In the genomic region with DNA sequence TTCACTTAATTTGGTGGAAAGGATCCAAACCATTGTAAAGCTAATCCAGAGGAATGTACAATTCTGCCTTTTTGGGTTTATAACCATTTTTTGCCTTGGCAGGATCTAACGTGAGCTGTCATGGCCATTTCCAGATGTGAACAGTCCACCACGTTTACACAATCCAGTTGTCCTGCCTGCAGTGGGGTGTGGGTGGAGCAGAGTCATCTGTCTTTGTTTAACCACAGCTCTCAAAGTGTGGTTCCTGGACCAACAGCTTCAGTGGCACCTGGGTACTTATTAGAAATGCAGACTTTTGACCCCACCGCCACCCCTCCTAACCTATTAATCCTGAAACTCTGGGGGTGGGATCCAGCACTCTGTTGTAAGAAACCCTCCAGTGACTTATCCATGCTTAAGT, we compare ENCODE assay signal across 1 cellular context.
TF ChIP-seq lines count a peak whose summit lies in the region.

No MANE protein-coding gene starts in this region.

TF ChIP-seq in GM23338, 12 proteins besides CTCF, POLR2A, EP300 and RAD21 (continued from another document):
- TF ChIP-seq, protein P1, sequence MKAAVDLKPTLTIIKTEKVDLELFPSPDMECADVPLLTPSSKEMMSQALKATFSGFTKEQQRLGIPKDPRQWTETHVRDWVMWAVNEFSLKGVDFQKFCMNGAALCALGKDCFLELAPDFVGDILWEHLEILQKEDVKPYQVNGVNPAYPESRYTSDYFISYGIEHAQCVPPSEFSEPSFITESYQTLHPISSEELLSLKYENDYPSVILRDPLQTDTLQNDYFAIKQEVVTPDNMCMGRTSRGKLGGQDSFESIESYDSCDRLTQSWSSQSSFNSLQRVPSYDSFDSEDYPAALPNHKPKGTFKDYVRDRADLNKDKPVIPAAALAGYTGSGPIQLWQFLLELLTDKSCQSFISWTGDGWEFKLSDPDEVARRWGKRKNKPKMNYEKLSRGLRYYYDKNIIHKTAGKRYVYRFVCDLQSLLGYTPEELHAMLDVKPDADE (IDR thresholded peaks at IDR 0.05): no peak
- TF ChIP-seq POLR2AphosphoS5 (IDR thresholded peaks at IDR 0.05; ENCODE audit: low read depth) (no peak), ZNF114 (CRISPR knock-in tag; IDR thresholded peaks at IDR 0.05) (no peak), REST (IDR thresholded peaks at IDR 0.05; ENCODE audit: unreplicated experiment) (no peak), JUNB (IDR thresholded peaks at IDR 0.05; ENCODE audit: unreplicated experiment) (no peak), EZH2 (IDR thresholded peaks at IDR 0.05; ENCODE audit: low read depth, unreplicated experiment) (no peak), ZNF331 (CRISPR knock-in tag; IDR thresholded peaks at IDR 0.05; ENCODE audit: low read depth) (no peak), EZH2phosphoT487 (IDR thresholded peaks at IDR 0.05; ENCODE audit: unreplicated experiment) (no peak)
